In genomic region chr11:64239662-64240466, GRCh38 we compare ENCODE assay signal across 8 cellular contexts. TPM values are rescaled to one million over a fixed set of nuclear protein-coding genes. Genes with fewer than 3 reads are reported as not detected.
DNase-seq lines count a peak whose midpoint lies in the region; ATAC-seq and TF ChIP-seq lines count a peak whose summit lies in the region.

No MANE protein-coding gene starts in this region.

- H3K4me3 ChIP-seq in fibroblast of the aortic adventitia (ENCODE audit: low read depth, low read length) = peak overlapping the region; percentile 71
- peak overlapping the region; percentile 84 for H3K4me3 ChIP-seq in skeletal muscle cell (ENCODE audit: low read depth, low read length)

- ATAC-seq in GM21529 (IDR thresholded peaks at IDR 0.05; ENCODE audit: unreplicated experiment) = peak; percentile 14
- ATAC-seq in GM21576 (IDR thresholded peaks at IDR 0.05; ENCODE audit: unreplicated experiment) = no peak
- ATAC-seq in GM18519 (IDR thresholded peaks at IDR 0.05; ENCODE audit: low FRiP score, unreplicated experiment) = no peak

- DNase-seq in Ammon's horn (ENCODE audit: low spot score) (peak; percentile 71), SKM-1 (lab: John Stamatoyannopoulos, UW; ENCODE audit: unreplicated experiment) (peak; percentile 95), fibroblast of the aortic adventitia (ENCODE audit: low read depth) (no peak), skeletal muscle cell (ENCODE audit: low read depth) (no peak), epidermal melanocyte (ENCODE audit: insufficient read length, low spot score) (no peak)

- TF ChIP-seq CTCF in fibroblast of the aortic adventitia (IDR thresholded peaks at IDR 0.05; ENCODE audit: insufficient read depth, low read length) = no peak

RNA-seq across cellular contexts. Expression of gene FKBP2, which starts 1.0 kb away (rescaled TPM):
- total RNA-seq in fibroblast of the aortic adventitia (ENCODE audit: low replicate concordance) = 34.3 and 60.3 TPM in 2 replicates

RNA-seq across cellular contexts. Expression of gene VEGFB, which starts 5.5 kb away (rescaled TPM):
- 17.3 and 37.5 TPM in 2 replicates for total RNA-seq in fibroblast of the aortic adventitia (ENCODE audit: low replicate concordance)

RNA-seq across cellular contexts. Expression of gene PPP1R14B, which starts 6.9 kb away (rescaled TPM):
- 42.1 and 264 TPM in 2 replicates for total RNA-seq in fibroblast of the aortic adventitia (ENCODE audit: low replicate concordance)

RNA-seq across cellular contexts. Expression of gene DNAJC4, which starts 9.5 kb away (rescaled TPM):
- total RNA-seq in fibroblast of the aortic adventitia (ENCODE audit: low replicate concordance) = 6.5 and 9.0 TPM in 2 replicates

RNA-seq across cellular contexts. Expression of gene PLCB3, which starts 11.5 kb away (rescaled TPM):
- 22.5 and 47.5 TPM in 2 replicates for total RNA-seq in fibroblast of the aortic adventitia (ENCODE audit: low replicate concordance)

Comparison
In these comparisons a context has a peak if more than half of its experiments do, and no peak if none do; other contexts are left out.
1. DNase-seq: peak in Ammon's horn (single experiment) and SKM-1 (single experiment); none in fibroblast of the aortic adventitia (single experiment), skeletal muscle cell (single experiment) and epidermal melanocyte (single experiment).